15 cellular contexts compared by ENCODE assay signal in genomic region chr18:3148930-3149535, GRCh38.
DNase-seq lines count a peak whose midpoint lies in the region; ATAC-seq and TF ChIP-seq lines count a peak whose summit lies in the region.
"Had no signal": no experiment of that assay in that cellular context is flagged by ENCODE, and none has a peak within 500 bp of the region (broad histone marks: within the 10 kb centered on the region; RNA-seq: fewer than 3 reads in every experiment).

No MANE protein-coding gene starts in this region.

- no peaks in the 10 kb centered on the region for H3K27me3 Mint-ChIP-seq in activated CD4-positive, alpha-beta T cell treated with anti-CD3 and anti-CD28 coated beads for 36 hours
- H3K27me3 Mint-ChIP-seq in stimulated activated memory B cell treated with anti-CD40 and anti-IgM and Interleukin-4, amounts not matched to agents 10 μg/mL and 1 μg/mL and 100 μg/mL, for 72 hours: no peaks in the 10 kb centered on the region
- H3K27me3 Mint-ChIP-seq: activated naive CD8-positive, alpha-beta T cell had no signal

- no peak overlapping the region for H3K4me3 ChIP-seq in prostate gland
- H3K4me3 ChIP-seq: HAP-1 had no signal

- peak; percentile 39 for ATAC-seq in activated CD4-positive, alpha-beta T cell treated with anti-CD3 and anti-CD28 coated beads for 36 hours
- peak; percentile 8 for ATAC-seq in stimulated activated memory B cell treated with anti-CD40 and anti-IgM and Interleukin-4, amounts not matched to agents 10 μg/mL and 1 μg/mL and 100 μg/mL, for 72 hours
- ATAC-seq: stimulated activated effector memory CD8-positive, alpha-beta T cell treated with anti-CD3 and anti-CD28 coated beads, Interleukin-12 subunit alpha, Interleukin-12 subunit beta, amount 100 ng/mL, for 72 hours had no signal

- H3K9me3 Mint-ChIP-seq in activated CD4-positive, alpha-beta T cell treated with anti-CD3 and anti-CD28 coated beads for 36 hours (ENCODE audit: low read depth): no peaks in the 10 kb centered on the region
- peaks cover 3% of the 10 kb centered on the region for H3K9me3 Mint-ChIP-seq in stimulated activated memory B cell treated with anti-CD40 and anti-IgM and Interleukin-4, amounts not matched to agents 10 μg/mL and 1 μg/mL and 100 μg/mL, for 72 hours
- H3K9me3 Mint-ChIP-seq: stimulated activated effector memory CD8-positive, alpha-beta T cell treated with anti-CD3 and anti-CD28 coated beads, Interleukin-12 subunit alpha, Interleukin-12 subunit beta, amount 100 ng/mL, for 72 hours had no signal

- H3K4me3 Mint-ChIP-seq in activated CD4-positive, alpha-beta T cell treated with anti-CD3 and anti-CD28 coated beads for 36 hours: no peak overlapping the region
- H3K4me3 Mint-ChIP-seq in stimulated activated memory B cell treated with anti-CD40 and anti-IgM and Interleukin-4, amounts not matched to agents 10 μg/mL and 1 μg/mL and 100 μg/mL, for 72 hours: no peak overlapping the region
- H3K4me3 Mint-ChIP-seq: activated naive CD8-positive, alpha-beta T cell; stimulated activated effector memory CD8-positive, alpha-beta T cell treated with anti-CD3 and anti-CD28 coated beads, Interleukin-12 subunit alpha, Interleukin-12 subunit beta, amount 100 ng/mL, for 72 hours had no signal

- H3K9me3 ChIP-seq in prostate gland: no peaks in the 10 kb centered on the region
- H3K9me3 ChIP-seq: HAP-1 had no signal

- H3K27ac ChIP-seq in epithelial cell of prostate: no peak overlapping the region
- H3K27ac ChIP-seq in prostate gland: no peak overlapping the region

- DNase-seq in activated CD4-positive, alpha-beta T cell treated with anti-CD3 and anti-CD28 coated beads for 36 hours: no peak
- DNase-seq in activated CD4-positive, alpha-beta T cell treated with anti-CD3 and anti-CD28 coated beads for 1 hour: no peak
- DNase-seq in NCI-H82 (lab: John Stamatoyannopoulos, UW) (peak; percentile 83), epithelial cell of prostate (ENCODE audit: low read depth, low spot score) (peak; percentile 24), GM19240 (ENCODE audit: insufficient read length, low spot score) (no peak), prostate gland (ENCODE audit: low spot score) (no peak)
- no peak for DNase-seq in stimulated activated CD4-positive, alpha-beta T cell treated with anti-CD3 and anti-CD28 coated beads, Interleukin-4, amount 100 ng/mL, for 1 hour
- DNase-seq: activated CD8-positive, alpha-beta memory T cell treated with anti-CD3 and anti-CD28 coated beads, Interleukin-2, amount 50 U/mL, for 4 hours; AML-193; NCI-H446 treated with DMSO at 0.1 percent for 48 hours; SHP77 had no signal

- TF ChIP-seq CTCF in prostate gland (IDR thresholded peaks at IDR 0.05): no peak

- intact Hi-C loops in activated CD4-positive, alpha-beta T cell treated with anti-CD3 and anti-CD28 coated beads for 36 hours (cut with DNase I, micrococcal nuclease): no loop called here
- intact Hi-C loops in prostate gland (cut with DNase I): no loop called here

- WGBS in prostate gland: 60% methylated on average over 4 of the region's 4 CpGs

- TF ChIP-seq POLR2A in prostate gland (IDR thresholded peaks at IDR 0.05): no peak

- CTCF ChIA-PET in activated CD4-positive, alpha-beta T cell treated with anti-CD3 and anti-CD28 coated beads for 36 hours (lab: Charles Lee): interaction anchor here (0.6 to 1.9 kb wide), 3 partner anchors 96 to 626 kb away, joined by 3 to 7 read pairs (median 3); no protein-coding TSS in a partner anchor

- H3K4me1 Mint-ChIP-seq in activated CD4-positive, alpha-beta T cell treated with anti-CD3 and anti-CD28 coated beads for 36 hours: peaks cover 4% of the 10 kb centered on the region
- H3K4me1 Mint-ChIP-seq in stimulated activated memory B cell treated with anti-CD40 and anti-IgM and Interleukin-4, amounts not matched to agents 10 μg/mL and 1 μg/mL and 100 μg/mL, for 72 hours: peaks cover 21% of the 10 kb centered on the region
- H3K4me1 Mint-ChIP-seq: stimulated activated effector memory CD8-positive, alpha-beta T cell treated with anti-CD3 and anti-CD28 coated beads, Interleukin-12 subunit alpha, Interleukin-12 subunit beta, amount 100 ng/mL, for 72 hours had no signal

- POLR2A ChIA-PET in activated CD4-positive, alpha-beta T cell treated with anti-CD3 and anti-CD28 coated beads for 36 hours (lab: Charles Lee): no interaction called here

- no peaks in the 10 kb centered on the region for H3K36me3 ChIP-seq in prostate gland

- H3K27me3 ChIP-seq in prostate gland (replicated peaks; ENCODE audit: insufficient read depth): no peaks in the 10 kb centered on the region

- no peak overlapping the region for H3K27ac Mint-ChIP-seq in activated CD4-positive, alpha-beta T cell treated with anti-CD3 and anti-CD28 coated beads for 36 hours
- H3K27ac Mint-ChIP-seq in stimulated activated memory B cell treated with anti-CD40 and anti-IgM and Interleukin-4, amounts not matched to agents 10 μg/mL and 1 μg/mL and 100 μg/mL, for 72 hours: peak overlapping the region; percentile 19
- H3K27ac Mint-ChIP-seq: activated naive CD8-positive, alpha-beta T cell; stimulated activated effector memory CD8-positive, alpha-beta T cell treated with anti-CD3 and anti-CD28 coated beads, Interleukin-12 subunit alpha, Interleukin-12 subunit beta, amount 100 ng/mL, for 72 hours had no signal

- no peaks in the 10 kb centered on the region for H3K36me3 Mint-ChIP-seq in activated CD4-positive, alpha-beta T cell treated with anti-CD3 and anti-CD28 coated beads for 36 hours (ENCODE audit: low read depth)
- peaks cover 5% of the 10 kb centered on the region for H3K36me3 Mint-ChIP-seq in stimulated activated memory B cell treated with anti-CD40 and anti-IgM and Interleukin-4, amounts not matched to agents 10 μg/mL and 1 μg/mL and 100 μg/mL, for 72 hours
- H3K36me3 Mint-ChIP-seq: activated naive CD8-positive, alpha-beta T cell; stimulated activated effector memory CD8-positive, alpha-beta T cell treated with anti-CD3 and anti-CD28 coated beads, Interleukin-12 subunit alpha, Interleukin-12 subunit beta, amount 100 ng/mL, for 72 hours had no signal

- no peaks in the 10 kb centered on the region for H3K4me1 ChIP-seq in prostate gland (replicated peaks)
- H3K4me1 ChIP-seq: HAP-1 had no signal

Comparison
In these comparisons a context has a peak if more than half of its experiments do, and no peak if none do; other contexts are left out.
1. DNase-seq: peak in NCI-H82 (single experiment) and epithelial cell of prostate (single experiment); none in activated CD4-positive, alpha-beta T cell treated with anti-CD3 and anti-CD28 coated beads for 36 hours (single experiment), activated CD4-positive, alpha-beta T cell treated with anti-CD3 and anti-CD28 coated beads for 1 hour (single experiment), GM19240 (single experiment), prostate gland (single experiment) and stimulated activated CD4-positive, alpha-beta T cell treated with anti-CD3 and anti-CD28 coated beads, Interleukin-4, amount 100 ng/mL, for 1 hour (single experiment).